ENCODE assay signal across 26 cellular contexts in the genomic region with DNA sequence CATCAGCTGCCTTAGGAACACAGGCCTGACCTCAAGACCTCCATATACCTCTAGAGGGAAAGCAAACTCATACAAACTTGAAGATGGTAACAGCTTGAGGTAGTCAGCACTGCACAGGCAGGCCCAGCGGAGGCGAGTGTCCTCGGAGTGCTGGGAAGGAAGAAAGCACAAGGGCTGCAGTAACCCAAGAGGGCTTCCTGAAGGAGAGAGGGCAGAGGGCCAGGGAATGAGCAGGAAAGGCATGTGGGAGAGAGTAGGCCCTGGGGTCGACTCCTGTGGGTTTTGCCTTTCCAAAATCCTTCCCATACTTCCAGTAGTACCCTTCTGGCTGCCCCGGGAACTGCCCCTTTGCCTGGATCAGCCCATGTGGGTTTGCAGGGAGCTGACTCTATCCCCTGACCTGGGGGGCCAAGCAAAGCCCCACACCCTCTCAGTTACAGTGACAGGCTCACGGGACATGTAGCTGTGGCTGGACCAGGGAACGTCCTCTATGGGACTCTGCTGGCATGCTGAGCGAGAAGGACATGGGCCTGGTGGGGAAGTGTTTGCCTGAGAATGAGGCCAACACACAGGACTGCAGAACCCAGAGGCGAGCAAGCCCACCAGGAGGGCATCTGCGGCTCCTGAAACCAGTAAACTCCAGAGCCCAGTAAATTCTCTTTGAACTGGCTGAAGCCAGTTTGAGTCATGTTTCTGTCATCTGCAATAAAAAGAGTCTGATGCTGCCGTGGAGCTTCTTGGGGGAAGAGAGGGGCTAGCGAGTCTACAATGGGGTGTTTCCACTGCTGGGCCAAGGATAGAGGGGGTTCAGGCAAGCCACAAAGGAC.
DNase-seq lines count a peak whose midpoint lies in the region; ATAC-seq, FAIRE-seq and TF ChIP-seq lines count a peak whose summit lies in the region.
"Had no signal": no experiment of that assay in that cellular context is flagged by ENCODE, and none has a peak within 500 bp of the region (broad histone marks: within the 10 kb centered on the region; RNA-seq: fewer than 3 reads in every experiment).

No MANE protein-coding gene starts in this region.

- POLR2A ChIA-PET in RWPE1 (lab: Yijun Ruan, JAX; ENCODE audit: low non-redundant PET) = no interaction called here

- TF ChIP-seq POLR2A in heart left ventricle (IDR thresholded peaks at IDR 0.05) = no peak
- no peak for TF ChIP-seq POLR2A in thyroid gland (IDR thresholded peaks at IDR 0.05)

- no peak overlapping the region for H3K4me3 ChIP-seq in heart left ventricle
- no peak overlapping the region for H3K4me3 ChIP-seq in mesodermal cell (ENCODE audit: extremely low read depth, insufficient read depth, low read length, poor library complexity, severe bottlenecking)
- H3K4me3 ChIP-seq in thyroid gland (replicated peaks in 1 of 3) = no peak overlapping the region
- no peak overlapping the region for H3K4me3 ChIP-seq in upper lobe of right lung
- H3K4me3 ChIP-seq: esophagus squamous epithelium, gastroesophageal sphincter, thoracic aorta had no signal

- H3K36me3 ChIP-seq in heart left ventricle (no peaks in the 10 kb centered on the region), mesodermal cell (ENCODE audit: control insufficient read depth, insufficient read depth, low read length) (no peaks in the 10 kb centered on the region), thyroid gland (no peaks in the 10 kb centered on the region), upper lobe of right lung (no peaks in the 10 kb centered on the region)
- H3K36me3 ChIP-seq: esophagus squamous epithelium, gastroesophageal sphincter, thoracic aorta had no signal

- intact Hi-C loops in heart left ventricle (cut with DNase I) = loop anchor here in 1 of 10 donors (5.0 kb wide), 1 partner anchor 39 kb away; no protein-coding TSS in a partner anchor
- intact Hi-C loops in left cardiac atrium (cut with DNase I) = no loop called here
- intact Hi-C loops in thyroid gland (cut with DNase I) = no loop called here
- intact Hi-C loops in upper lobe of right lung (cut with DNase I) = no loop called here

- no peak for TF ChIP-seq CTCF in heart left ventricle (IDR thresholded peaks at IDR 0.05)
- TF ChIP-seq CTCF in RWPE1 (conservative IDR thresholded peaks at IDR 0.05; ENCODE audit: low read depth) = no peak
- TF ChIP-seq CTCF in thyroid gland (IDR thresholded peaks at IDR 0.05) = no peak
- no peak for TF ChIP-seq CTCF in upper lobe of right lung (IDR thresholded peaks at IDR 0.05)

- WGBS in heart left ventricle, 4 donors = 82 to 89% (median 85%) methylated on average over 9 to 12 of the region's 12 CpGs
- 81 to 90% methylated on average over 6 to 9 of the region's 12 CpGs for WGBS in mesodermal cell (ENCODE audit: insufficient coverage in 2 of 2), 2 experiments
- WGBS in thyroid gland, 2 donors = 88% methylated on average over 10 to 12 of the region's 12 CpGs

- DNase-seq in heart left ventricle = no peak
- no peak for DNase-seq in left cardiac atrium
- DNase-seq in RWPE1 (ENCODE audit: low spot score) = no peak
- DNase-seq in thyroid gland = no peak
- no peak for DNase-seq in upper lobe of right lung
- no peak for DNase-seq in GM19239 (ENCODE audit: insufficient read length, low spot score)
- DNase-seq in RPMI8226 = no peak
- DNase-seq: 8988T; activated CD4-positive, alpha-beta memory T cell treated with anti-CD3 and anti-CD28 coated beads for 36 hours; activated CD4-positive, CD25-positive, alpha-beta regulatory T cell; activated effector memory CD4-positive, alpha-beta T cell treated with anti-CD3 and anti-CD28 coated beads, Interleukin-2, amount 50 U/mL, for 16 hours; CD8-positive, alpha-beta T cell; DMS153; effector memory CD8-positive, alpha-beta T cell; esophagus squamous epithelium; GDM1; mesenchymal stem cell; naive thymus-derived CD4-positive, alpha-beta T cell; NCI-H1417 treated with DMSO at 0.1 percent for 48 hours; NCI-H2107; NCI-H510A; stimulated activated CD4-positive, alpha-beta T cell treated with anti-CD3 and anti-CD28 coated beads, Interleukin-2, amount 100 ng/mL, for 24 hours; T1000 had no signal

- CTCF ChIA-PET in RWPE1 (lab: Yijun Ruan, JAX) = interaction anchor here (0.6 to 1.0 kb wide), 2 partner anchors 65 to 547 kb away, joined by 4 to 5 read pairs; no protein-coding TSS in a partner anchor

- H3K4me1 ChIP-seq in heart left ventricle (peaks cover 0 to 25% (median 3%) of the 10 kb centered on the region in 12 donors), mesodermal cell (ENCODE audit: control insufficient read depth, insufficient read depth, low read length, poor library complexity, severe bottlenecking) (peaks cover 12% of the 10 kb centered on the region), thyroid gland (peaks cover 5 to 25% of the 10 kb centered on the region in 2 donors), upper lobe of right lung (no peaks in the 10 kb centered on the region)

- H3K27me3 ChIP-seq in heart left ventricle (no peaks in the 10 kb centered on the region), thyroid gland (no peaks in the 10 kb centered on the region), upper lobe of right lung (no peaks in the 10 kb centered on the region)
- H3K27me3 ChIP-seq: esophagus squamous epithelium, gastroesophageal sphincter had no signal

- ATAC-seq in heart left ventricle (peak in 1 of 4 donors; percentile 12), left cardiac atrium (no peak), upper lobe of right lung (no peak)
- ATAC-seq: CD8-positive, alpha-beta T cell; effector memory CD8-positive, alpha-beta T cell; gastroesophageal sphincter; naive thymus-derived CD4-positive, alpha-beta T cell had no signal

- FAIRE-seq in GM19239 (lab: Jason Lieb, UNC) = no peak

- H3K9me3 ChIP-seq in heart left ventricle (peaks cover 0 to 4% (median 0%) of the 10 kb centered on the region in 12 donors), mesodermal cell (ENCODE audit: control insufficient read depth, low read length) (no peaks in the 10 kb centered on the region), thyroid gland (no peaks in the 10 kb centered on the region), upper lobe of right lung (no peaks in the 10 kb centered on the region)
- H3K9me3 ChIP-seq: esophagus squamous epithelium, gastroesophageal sphincter, thoracic aorta had no signal

- H3K27ac ChIP-seq in heart left ventricle (peak overlapping the region in 8 of 12 donors; percentile 57 to 90 (median 76)), RWPE1 (peak overlapping the region; percentile 90), mesodermal cell (ENCODE audit: low read depth, low read length, severe bottlenecking) (peak overlapping the region; percentile 29), thyroid gland (peak overlapping the region in 2 of 3 donors; percentile 10 to 58), upper lobe of right lung (no peak overlapping the region)
- H3K27ac ChIP-seq: esophagus squamous epithelium, gastroesophageal sphincter, thoracic aorta had no signal
